ENCODE assay signal across 2 cellular contexts in genomic region chrX:39667191-39667590, GRCh38.
TF ChIP-seq lines count a peak whose summit lies in the region.

No MANE protein-coding gene starts in this region.

TF ChIP-seq in SK-N-SH, 30 proteins besides CTCF, POLR2A, EP300 and RAD21 (continued from another document):
- TF ChIP-seq GATA2 (CRISPR knock-in tag; IDR thresholded peaks at IDR 0.05) (no peak), REST (IDR thresholded peaks at IDR 0.05; ENCODE audit: low read depth, low read length) (no peak), TEAD4 (IDR thresholded peaks at IDR 0.05; ENCODE audit: borderline replicate concordance, insufficient read depth) (no peak), RFX5 (IDR thresholded peaks at IDR 0.05; ENCODE audit: low read length) (no peak), JUND (IDR thresholded peaks at IDR 0.05) (no peak), NRF1 (IDR thresholded peaks at IDR 0.05; ENCODE audit: low read depth, low read length) (no peak)

TF ChIP-seq in SK-N-SH treated with all-trans-retinoic acid at 6 μM for 48 hours, 23 proteins besides CTCF, POLR2A, EP300 and RAD21 (continued from another document):
- no peak for TF ChIP-seq PATZ1 (CRISPR knock-in tag; IDR thresholded peaks at IDR 0.05; ENCODE audit: borderline replicate concordance)
- no peak for TF ChIP-seq ARNTL (CRISPR knock-in tag; IDR thresholded peaks at IDR 0.05; ENCODE audit: borderline replicate concordance, low read depth)
- no peak for TF ChIP-seq ISL1 (CRISPR knock-in tag; IDR thresholded peaks at IDR 0.05)
- no peak for TF ChIP-seq OSR1 (CRISPR knock-in tag; IDR thresholded peaks at IDR 0.05)
- no peak for TF ChIP-seq ZFP3 (CRISPR knock-in tag; IDR thresholded peaks at IDR 0.05)
- no peak for TF ChIP-seq TOX (CRISPR knock-in tag; IDR thresholded peaks at IDR 0.05; ENCODE audit: borderline replicate concordance)
- TF ChIP-seq, protein P1, sequence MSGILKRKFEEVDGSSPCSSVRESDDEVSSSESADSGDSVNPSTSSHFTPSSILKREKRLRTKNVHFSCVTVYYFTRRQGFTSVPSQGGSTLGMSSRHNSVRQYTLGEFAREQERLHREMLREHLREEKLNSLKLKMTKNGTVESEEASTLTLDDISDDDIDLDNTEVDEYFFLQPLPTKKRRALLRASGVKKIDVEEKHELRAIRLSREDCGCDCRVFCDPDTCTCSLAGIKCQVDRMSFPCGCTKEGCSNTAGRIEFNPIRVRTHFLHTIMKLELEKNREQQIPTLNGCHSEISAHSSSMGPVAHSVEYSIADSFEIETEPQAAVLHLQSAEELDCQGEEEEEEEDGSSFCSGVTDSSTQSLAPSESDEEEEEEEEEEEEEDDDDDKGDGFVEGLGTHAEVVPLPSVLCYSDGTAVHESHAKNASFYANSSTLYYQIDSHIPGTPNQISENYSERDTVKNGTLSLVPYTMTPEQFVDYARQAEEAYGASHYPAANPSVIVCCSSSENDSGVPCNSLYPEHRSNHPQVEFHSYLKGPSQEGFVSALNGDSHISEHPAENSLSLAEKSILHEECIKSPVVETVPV (CRISPR knock-in tag; IDR thresholded peaks at IDR 0.05) = no peak
